1 cellular context compared by ENCODE assay signal in genomic region chr11:506238-506949, GRCh38.
TF ChIP-seq lines count a peak whose summit lies in the region.

No MANE protein-coding gene starts in this region.

TF ChIP-seq in K562, 482 proteins besides CTCF, POLR2A, EP300 and RAD21 (continued from another document and continues in another):
- TF ChIP-seq ZBTB2 (IDR thresholded peaks at IDR 0.05) (peak; percentile 71), TEAD1 (CRISPR knock-in tag; IDR thresholded peaks at IDR 0.05) (peak in 1 of 2 experiments; percentile 56; a peak in 3 of 4 replicates), STAT5A (IDR thresholded peaks at IDR 0.05; ENCODE audit: borderline replicate concordance, low read length) (no peak), MBD2 (IDR thresholded peaks at IDR 0.05; ENCODE audit: borderline replicate concordance, low read depth) (peak; percentile 17; the same call in 1 of the 2 replicates), ARID2 (IDR thresholded peaks at IDR 0.05) (no peak), TCF15 (CRISPR knock-in tag; IDR thresholded peaks at IDR 0.05) (0 out of 2 replicates have a peak, but pooled peaks have one; percentile 53), SP1 (CRISPR knock-in tag; IDR thresholded peaks at IDR 0.05) (peak; percentile 41), SRSF1 (IDR thresholded peaks at IDR 0.05; ENCODE audit: low read depth, low read length) (peak; percentile 93), ZNF282 (CRISPR knock-in tag; IDR thresholded peaks at IDR 0.05) (no peak), ZNF644 (tag; IDR thresholded peaks at IDR 0.05; ENCODE audit: low read depth) (peak; percentile 70; the same call in 1 of the 2 replicates), FIP1L1 (IDR thresholded peaks at IDR 0.05; ENCODE audit: low read depth, low read length, poor library complexity, severe bottlenecking) (peak; percentile 89), FUS (optimal IDR thresholded peaks at IDR 0.05; ENCODE audit: low read depth, low read length) (no peak), RBM22 (IDR thresholded peaks at IDR 0.05; ENCODE audit: low read depth, low read length, poor library complexity, severe bottlenecking) (peak; percentile 51), MXD1 (CRISPR knock-in tag; IDR thresholded peaks at IDR 0.05; ENCODE audit: borderline replicate concordance, poor library complexity, severe bottlenecking) (peak; percentile 82), ATF4 (CRISPR knock-in tag; IDR thresholded peaks at IDR 0.05) (peak; percentile 45), L3MBTL2 (IDR thresholded peaks at IDR 0.05) (peak; percentile 86), ZNF76 (CRISPR knock-in tag; IDR thresholded peaks at IDR 0.05; ENCODE audit: borderline replicate concordance) (no peak), ETS1 (conservative IDR thresholded peaks at IDR 0.05; ENCODE audit: control insufficient read depth, low read depth, low read length) (peak; percentile 32; the same call in 1 of the 2 replicates), ZBTB17 (CRISPR knock-in tag; IDR thresholded peaks at IDR 0.05) (peak; percentile 73), TAF7 (tag; IDR thresholded peaks at IDR 0.05) (peak; percentile 56), PKNOX1 (IDR thresholded peaks at IDR 0.05) (peak; percentile 49; the same call in 1 of the 2 replicates), TCF7 (IDR thresholded peaks at IDR 0.05; ENCODE audit: borderline replicate concordance) (no peak; the same call in 1 of the 2 replicates), ZNF146 (CRISPR knock-in tag; IDR thresholded peaks at IDR 0.05; ENCODE audit: unreplicated experiment) (no peak), ILK (tag; IDR thresholded peaks at IDR 0.05; ENCODE audit: borderline replicate concordance, low read depth) (no peak), ZNF445 (CRISPR knock-in tag; IDR thresholded peaks at IDR 0.05; ENCODE audit: low read depth) (0 out of 2 replicates have a peak, but pooled peaks have one; percentile 8), DPF2 (IDR thresholded peaks at IDR 0.05) (no peak; the same call in 1 of the 2 replicates), SRSF3 (IDR thresholded peaks at IDR 0.05; ENCODE audit: insufficient read depth, low read length) (no peak; the same call in none of the 2 replicates), E2F6 (IDR thresholded peaks at IDR 0.05; ENCODE audit: borderline replicate concordance in 1 of 2, extremely low read depth in 1 of 2, insufficient read depth in 1 of 2, insufficient read length in 1 of 2, low read depth in 1 of 2, low read length in 1 of 2, poor library complexity in 1 of 2, severe bottlenecking in 1 of 2) (peak; percentile 78 to 83)
- TF ChIP-seq, protein P1, sequence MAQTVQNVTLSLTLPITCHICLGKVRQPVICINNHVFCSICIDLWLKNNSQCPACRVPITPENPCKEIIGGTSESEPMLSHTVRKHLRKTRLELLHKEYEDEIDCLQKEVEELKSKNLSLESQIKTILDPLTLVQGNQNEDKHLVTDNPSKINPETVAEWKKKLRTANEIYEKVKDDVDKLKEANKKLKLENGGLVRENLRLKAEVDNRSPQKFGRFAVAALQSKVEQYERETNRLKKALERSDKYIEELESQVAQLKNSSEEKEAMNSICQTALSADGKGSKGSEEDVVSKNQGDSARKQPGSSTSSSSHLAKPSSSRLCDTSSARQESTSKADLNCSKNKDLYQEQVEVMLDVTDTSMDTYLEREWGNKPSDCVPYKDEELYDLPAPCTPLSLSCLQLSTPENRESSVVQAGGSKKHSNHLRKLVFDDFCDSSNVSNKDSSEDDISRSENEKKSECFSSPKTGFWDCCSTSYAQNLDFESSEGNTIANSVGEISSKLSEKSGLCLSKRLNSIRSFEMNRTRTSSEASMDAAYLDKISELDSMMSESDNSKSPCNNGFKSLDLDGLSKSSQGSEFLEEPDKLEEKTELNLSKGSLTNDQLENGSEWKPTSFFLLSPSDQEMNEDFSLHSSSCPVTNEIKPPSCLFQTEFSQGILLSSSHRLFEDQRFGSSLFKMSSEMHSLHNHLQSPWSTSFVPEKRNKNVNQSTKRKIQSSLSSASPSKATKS (CRISPR knock-in tag; IDR thresholded peaks at IDR 0.05) = no peak
- TF ChIP-seq, protein P2, sequence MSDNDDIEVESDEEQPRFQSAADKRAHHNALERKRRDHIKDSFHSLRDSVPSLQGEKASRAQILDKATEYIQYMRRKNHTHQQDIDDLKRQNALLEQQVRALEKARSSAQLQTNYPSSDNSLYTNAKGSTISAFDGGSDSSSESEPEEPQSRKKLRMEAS (CRISPR knock-in tag; IDR thresholded peaks at IDR 0.05) = peak; percentile 90
- TF ChIP-seq, protein P3, sequence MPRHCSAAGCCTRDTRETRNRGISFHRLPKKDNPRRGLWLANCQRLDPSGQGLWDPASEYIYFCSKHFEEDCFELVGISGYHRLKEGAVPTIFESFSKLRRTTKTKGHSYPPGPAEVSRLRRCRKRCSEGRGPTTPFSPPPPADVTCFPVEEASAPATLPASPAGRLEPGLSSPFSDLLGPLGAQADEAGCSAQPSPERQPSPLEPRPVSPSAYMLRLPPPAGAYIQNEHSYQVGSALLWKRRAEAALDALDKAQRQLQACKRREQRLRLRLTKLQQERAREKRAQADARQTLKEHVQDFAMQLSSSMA (CRISPR knock-in tag; IDR thresholded peaks at IDR 0.05) = no peak; the same call in 1 of the 2 replicates
- TF ChIP-seq, protein P4, sequence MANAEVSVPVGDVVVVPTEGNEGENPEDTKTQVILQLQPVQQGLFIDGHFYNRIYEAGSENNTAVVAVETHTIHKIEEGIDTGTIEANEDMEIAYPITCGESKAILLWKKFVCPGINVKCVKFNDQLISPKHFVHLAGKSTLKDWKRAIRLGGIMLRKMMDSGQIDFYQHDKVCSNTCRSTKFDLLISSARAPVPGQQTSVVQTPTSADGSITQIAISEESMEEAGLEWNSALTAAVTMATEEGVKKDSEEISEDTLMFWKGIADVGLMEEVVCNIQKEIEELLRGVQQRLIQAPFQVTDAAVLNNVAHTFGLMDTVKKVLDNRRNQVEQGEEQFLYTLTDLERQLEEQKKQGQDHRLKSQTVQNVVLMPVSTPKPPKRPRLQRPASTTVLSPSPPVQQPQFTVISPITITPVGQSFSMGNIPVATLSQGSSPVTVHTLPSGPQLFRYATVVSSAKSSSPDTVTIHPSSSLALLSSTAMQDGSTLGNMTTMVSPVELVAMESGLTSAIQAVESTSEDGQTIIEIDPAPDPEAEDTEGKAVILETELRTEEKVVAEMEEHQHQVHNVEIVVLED (CRISPR knock-in tag; IDR thresholded peaks at IDR 0.05) = peak; percentile 94
- TF ChIP-seq, protein P5, sequence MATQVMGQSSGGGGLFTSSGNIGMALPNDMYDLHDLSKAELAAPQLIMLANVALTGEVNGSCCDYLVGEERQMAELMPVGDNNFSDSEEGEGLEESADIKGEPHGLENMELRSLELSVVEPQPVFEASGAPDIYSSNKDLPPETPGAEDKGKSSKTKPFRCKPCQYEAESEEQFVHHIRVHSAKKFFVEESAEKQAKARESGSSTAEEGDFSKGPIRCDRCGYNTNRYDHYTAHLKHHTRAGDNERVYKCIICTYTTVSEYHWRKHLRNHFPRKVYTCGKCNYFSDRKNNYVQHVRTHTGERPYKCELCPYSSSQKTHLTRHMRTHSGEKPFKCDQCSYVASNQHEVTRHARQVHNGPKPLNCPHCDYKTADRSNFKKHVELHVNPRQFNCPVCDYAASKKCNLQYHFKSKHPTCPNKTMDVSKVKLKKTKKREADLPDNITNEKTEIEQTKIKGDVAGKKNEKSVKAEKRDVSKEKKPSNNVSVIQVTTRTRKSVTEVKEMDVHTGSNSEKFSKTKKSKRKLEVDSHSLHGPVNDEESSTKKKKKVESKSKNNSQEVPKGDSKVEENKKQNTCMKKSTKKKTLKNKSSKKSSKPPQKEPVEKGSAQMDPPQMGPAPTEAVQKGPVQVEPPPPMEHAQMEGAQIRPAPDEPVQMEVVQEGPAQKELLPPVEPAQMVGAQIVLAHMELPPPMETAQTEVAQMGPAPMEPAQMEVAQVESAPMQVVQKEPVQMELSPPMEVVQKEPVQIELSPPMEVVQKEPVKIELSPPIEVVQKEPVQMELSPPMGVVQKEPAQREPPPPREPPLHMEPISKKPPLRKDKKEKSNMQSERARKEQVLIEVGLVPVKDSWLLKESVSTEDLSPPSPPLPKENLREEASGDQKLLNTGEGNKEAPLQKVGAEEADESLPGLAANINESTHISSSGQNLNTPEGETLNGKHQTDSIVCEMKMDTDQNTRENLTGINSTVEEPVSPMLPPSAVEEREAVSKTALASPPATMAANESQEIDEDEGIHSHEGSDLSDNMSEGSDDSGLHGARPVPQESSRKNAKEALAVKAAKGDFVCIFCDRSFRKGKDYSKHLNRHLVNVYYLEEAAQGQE (CRISPR knock-in tag; IDR thresholded peaks at IDR 0.05; ENCODE audit: low read depth) = 0 out of 2 replicates have a peak, but pooled peaks have one; percentile 17
- TF ChIP-seq, protein P6, sequence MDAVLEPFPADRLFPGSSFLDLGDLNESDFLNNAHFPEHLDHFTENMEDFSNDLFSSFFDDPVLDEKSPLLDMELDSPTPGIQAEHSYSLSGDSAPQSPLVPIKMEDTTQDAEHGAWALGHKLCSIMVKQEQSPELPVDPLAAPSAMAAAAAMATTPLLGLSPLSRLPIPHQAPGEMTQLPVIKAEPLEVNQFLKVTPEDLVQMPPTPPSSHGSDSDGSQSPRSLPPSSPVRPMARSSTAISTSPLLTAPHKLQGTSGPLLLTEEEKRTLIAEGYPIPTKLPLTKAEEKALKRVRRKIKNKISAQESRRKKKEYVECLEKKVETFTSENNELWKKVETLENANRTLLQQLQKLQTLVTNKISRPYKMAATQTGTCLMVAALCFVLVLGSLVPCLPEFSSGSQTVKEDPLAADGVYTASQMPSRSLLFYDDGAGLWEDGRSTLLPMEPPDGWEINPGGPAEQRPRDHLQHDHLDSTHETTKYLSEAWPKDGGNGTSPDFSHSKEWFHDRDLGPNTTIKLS (IDR thresholded peaks at IDR 0.05; ENCODE audit: borderline replicate concordance, low read depth) = peak; percentile 74; the same call in 1 of the 2 replicates
- TF ChIP-seq, protein P7, sequence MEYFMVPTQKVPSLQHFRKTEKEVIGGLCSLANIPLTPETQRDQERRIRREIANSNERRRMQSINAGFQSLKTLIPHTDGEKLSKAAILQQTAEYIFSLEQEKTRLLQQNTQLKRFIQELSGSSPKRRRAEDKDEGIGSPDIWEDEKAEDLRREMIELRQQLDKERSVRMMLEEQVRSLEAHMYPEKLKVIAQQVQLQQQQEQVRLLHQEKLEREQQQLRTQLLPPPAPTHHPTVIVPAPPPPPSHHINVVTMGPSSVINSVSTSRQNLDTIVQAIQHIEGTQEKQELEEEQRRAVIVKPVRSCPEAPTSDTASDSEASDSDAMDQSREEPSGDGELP (CRISPR knock-in tag; IDR thresholded peaks at IDR 0.05; ENCODE audit: borderline replicate concordance) = peak; percentile 66
